19 cellular contexts compared by ENCODE assay signal in the genomic region with DNA sequence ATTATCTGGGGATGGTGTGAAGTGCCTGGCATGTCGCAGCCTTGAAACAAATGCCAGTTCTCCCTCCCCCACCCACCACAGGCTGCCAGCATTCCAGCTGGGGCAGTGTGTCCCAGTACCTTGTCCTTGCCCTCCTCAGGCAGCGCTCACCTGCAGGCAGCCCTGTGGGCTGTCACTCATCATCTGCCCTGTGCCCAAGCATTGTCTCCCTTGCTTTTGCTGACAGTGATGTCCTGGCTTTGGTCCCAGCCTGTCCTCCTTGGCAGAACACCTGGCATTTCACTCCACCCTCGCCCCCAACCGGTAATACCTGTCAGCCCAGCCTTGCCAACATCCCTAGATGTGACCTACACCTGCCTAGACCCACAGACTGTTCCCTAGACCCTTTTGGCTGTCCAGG.
A peak's percentile ranks its signal among the peaks of the same experiment; 100 is the strongest.
DNase-seq lines count a peak whose midpoint lies in the region; FAIRE-seq and TF ChIP-seq lines count a peak whose summit lies in the region.
"Had no signal": no experiment of that assay in that cellular context is flagged by ENCODE, and none has a peak within 500 bp of the region (broad histone marks: within the 10 kb centered on the region; RNA-seq: fewer than 3 reads in every experiment).

No MANE protein-coding gene starts in this region.

- no peak overlapping the region for H3K4me3 ChIP-seq in LNCaP clone FGC (ENCODE audit: low read depth, low read length)
- H3K4me3 ChIP-seq: MG63, SJSA1, spleen had no signal

- DNase-seq in DMS53 (lab: John Stamatoyannopoulos, UW): peak; percentile 86
- peak; percentile 95 for DNase-seq in LNCaP clone FGC (ENCODE audit: low read depth)
- DNase-seq in NCI-H69 (lab: John Stamatoyannopoulos, UW): peak; percentile 87
- DNase-seq in mucosa of gallbladder (ENCODE audit: low spot score): peak; percentile 44
- no peak for DNase-seq in NCI-H146 treated with DMSO at 0.1 percent for 48 hours (lab: John Stamatoyannopoulos, UW; ENCODE audit: unreplicated experiment)
- no peak for DNase-seq in frontal cortex (ENCODE audit: low spot score in 2 of 2)
- DNase-seq in NK-92 treated with Interleukin-12 subunit alpha and Interleukin-12 subunit beta, amount 100 ng/mL, for 24 hours (lab: John Stamatoyannopoulos, UW): no peak
- DNase-seq: activated CD4-positive, CD25-positive, alpha-beta regulatory T cell treated with anti-CD3 and anti-CD28 coated beads, Interleukin-2, amount 50 U/mL, for 72 hours; activated CD8-positive, alpha-beta memory T cell treated with anti-CD3 and anti-CD28 coated beads for 24 hours; AML-193; hypothalamus; MG63; NCI-H446; nephron progenitor cell; spleen; stimulated activated CD8-positive, alpha-beta memory T cell treated with anti-CD3 and anti-CD28 coated beads, Interleukin-4, amount 100 ng/mL, for 48 hours had no signal

- TF ChIP-seq CTCF in LNCaP clone FGC (IDR thresholded peaks at IDR 0.05; ENCODE audit: control insufficient read depth, extremely low read depth, insufficient read depth): no peak

- no peak for FAIRE-seq in frontal cortex (lab: Jason Lieb, UNC)
- FAIRE-seq: colon, D721Med had no signal

Comparison
In these comparisons a context has a peak if more than half of its experiments do, and no peak if none do; other contexts are left out.
1. DNase-seq: peak in DMS53 (single experiment), LNCaP clone FGC (single experiment), NCI-H69 (single experiment) and mucosa of gallbladder (single experiment); none in NCI-H146 treated with DMSO at 0.1 percent for 48 hours (single experiment), frontal cortex (0 of 2) and NK-92 treated with Interleukin-12 subunit alpha and Interleukin-12 subunit beta, amount 100 ng/mL, for 24 hours (single experiment).